1 cellular context compared by ENCODE assay signal in genomic region chrX:96684339-96685204, GRCh38.
A peak's percentile ranks its signal among the peaks of the same experiment; 100 is the strongest.
TF ChIP-seq lines count a peak whose summit lies in the region.

TSS of gene DIAPH2 (plus strand) at chrX:96684842.

TF ChIP-seq in HepG2, 621 proteins besides CTCF, POLR2A, EP300 and RAD21 (continued from another document and continues in another):
- no peak for TF ChIP-seq ZBTB34 (CRISPR knock-in tag; IDR thresholded peaks at IDR 0.05)
- no peak for TF ChIP-seq CAMTA2 (CRISPR knock-in tag; IDR thresholded peaks at IDR 0.05; ENCODE audit: borderline replicate concordance)
- TF ChIP-seq PHF5A (CRISPR knock-in tag; IDR thresholded peaks at IDR 0.05; ENCODE audit: low read depth, unreplicated experiment), result no peak
- no peak for TF ChIP-seq ZBTB37 (CRISPR knock-in tag; IDR thresholded peaks at IDR 0.05)
- no peak for TF ChIP-seq IKZF1 (IDR thresholded peaks at IDR 0.05)
- no peak for TF ChIP-seq FOXK1 (CRISPR knock-in tag; IDR thresholded peaks at IDR 0.05; ENCODE audit: borderline replicate concordance, low read depth)
- TF ChIP-seq GLI4 (CRISPR knock-in tag; IDR thresholded peaks at IDR 0.05; ENCODE audit: borderline replicate concordance), result no peak
- no peak for TF ChIP-seq ZFP62 (CRISPR knock-in tag; IDR thresholded peaks at IDR 0.05)
- no peak for TF ChIP-seq SCMH1 (CRISPR knock-in tag; IDR thresholded peaks at IDR 0.05; ENCODE audit: borderline replicate concordance)
- TF ChIP-seq ZNF484 (CRISPR knock-in tag; IDR thresholded peaks at IDR 0.05; ENCODE audit: borderline replicate concordance, low read depth), result no peak
- TF ChIP-seq ZGPAT (CRISPR knock-in tag; IDR thresholded peaks at IDR 0.05), result peak; percentile 30; the same call in 1 of the 2 replicates
- TF ChIP-seq PAXIP1 (CRISPR knock-in tag; conservative IDR thresholded peaks at IDR 0.05), result no peak
- no peak for TF ChIP-seq IRF1 (CRISPR knock-in tag; IDR thresholded peaks at IDR 0.05; ENCODE audit: low read depth)
- no peak for TF ChIP-seq GTF3A (CRISPR knock-in tag; conservative IDR thresholded peaks at IDR 0.05)
- no peak for TF ChIP-seq ZNF468 (CRISPR knock-in tag; IDR thresholded peaks at IDR 0.05)
- TF ChIP-seq CEBPB (IDR thresholded peaks at IDR 0.05; ENCODE audit: borderline replicate concordance, low read depth, low read length), result no peak
- no peak for TF ChIP-seq U2AF1 (optimal IDR thresholded peaks at IDR 0.05; ENCODE audit: low read depth, low read length)
- TF ChIP-seq ZNF792 (CRISPR knock-in tag; IDR thresholded peaks at IDR 0.05), result 0 out of 2 replicates have a peak, but pooled peaks have one; percentile 32
- TF ChIP-seq BATF2 (CRISPR knock-in tag; IDR thresholded peaks at IDR 0.05), result no peak
- no peak for TF ChIP-seq ZNF20 (CRISPR knock-in tag; IDR thresholded peaks at IDR 0.05)
- no peak for TF ChIP-seq ZNF567 (CRISPR knock-in tag; IDR thresholded peaks at IDR 0.05; ENCODE audit: borderline replicate concordance)
- TF ChIP-seq ZNF362 (CRISPR knock-in tag; IDR thresholded peaks at IDR 0.05; ENCODE audit: borderline replicate concordance), result no peak
- TF ChIP-seq PPARG (CRISPR knock-in tag; conservative IDR thresholded peaks at IDR 0.05), result no peak
- no peak for TF ChIP-seq ZNF768 (CRISPR knock-in tag; IDR thresholded peaks at IDR 0.05)
- no peak for TF ChIP-seq MAFK (conservative IDR thresholded peaks at IDR 0.05 in 1 of 2, IDR thresholded peaks at IDR 0.05 in 1 of 2; ENCODE audit: low read length in 2 of 2)
- TF ChIP-seq MXD4 (CRISPR knock-in tag; IDR thresholded peaks at IDR 0.05), result no peak
- TF ChIP-seq ZNF720 (CRISPR knock-in tag; IDR thresholded peaks at IDR 0.05), result no peak
- no peak for TF ChIP-seq HOXA9 (CRISPR knock-in tag; IDR thresholded peaks at IDR 0.05; ENCODE audit: borderline replicate concordance)
- TF ChIP-seq TERF1 (CRISPR knock-in tag; IDR thresholded peaks at IDR 0.05), result no peak
- TF ChIP-seq BRD4 (CRISPR knock-in tag; IDR thresholded peaks at IDR 0.05), result no peak
- no peak for TF ChIP-seq ZBTB33 (CRISPR knock-in tag; IDR thresholded peaks at IDR 0.05)
- TF ChIP-seq CREB3 (CRISPR knock-in tag; IDR thresholded peaks at IDR 0.05), result no peak
- TF ChIP-seq HOXA7 (CRISPR knock-in tag; IDR thresholded peaks at IDR 0.05), result no peak
- no peak for TF ChIP-seq FLYWCH1 (CRISPR knock-in tag; IDR thresholded peaks at IDR 0.05)
- no peak for TF ChIP-seq TOE1 (CRISPR knock-in tag; IDR thresholded peaks at IDR 0.05)
- TF ChIP-seq PCBP1 (IDR thresholded peaks at IDR 0.05; ENCODE audit: borderline replicate concordance, low read depth, low read length), result no peak
- TF ChIP-seq SETDB1 (CRISPR knock-in tag; IDR thresholded peaks at IDR 0.05; ENCODE audit: borderline replicate concordance), result no peak
- TF ChIP-seq SOX6 (IDR thresholded peaks at IDR 0.05), result no peak
- no peak for TF ChIP-seq SOX6 (CRISPR knock-in tag; IDR thresholded peaks at IDR 0.05)
- TF ChIP-seq MAX (IDR thresholded peaks at IDR 0.05), result peak; percentile 73; the same call in 1 of the 2 replicates
- TF ChIP-seq ELF1 (CRISPR knock-in tag; IDR thresholded peaks at IDR 0.05), result peak; percentile 44; the same call in 1 of the 2 replicates
- no peak for TF ChIP-seq MIER3 (CRISPR knock-in tag; IDR thresholded peaks at IDR 0.05; ENCODE audit: borderline replicate concordance)
- no peak for TF ChIP-seq MED13 (CRISPR knock-in tag; IDR thresholded peaks at IDR 0.05)
- TF ChIP-seq ATRX (CRISPR knock-in tag; IDR thresholded peaks at IDR 0.05; ENCODE audit: borderline replicate concordance), result no peak
- no peak for TF ChIP-seq CREBL2 (CRISPR knock-in tag; IDR thresholded peaks at IDR 0.05; ENCODE audit: borderline replicate concordance)
- TF ChIP-seq SMARCE1 (IDR thresholded peaks at IDR 0.05; ENCODE audit: borderline replicate concordance), result no peak
- TF ChIP-seq TBX2 (CRISPR knock-in tag; IDR thresholded peaks at IDR 0.05; ENCODE audit: borderline replicate concordance), result peak; percentile 3; the same call in 1 of the 2 replicates
- no peak for TF ChIP-seq POLR2AphosphoS2 (IDR thresholded peaks at IDR 0.05; ENCODE audit: low read depth, low read length)
- TF ChIP-seq ZSCAN9 (CRISPR knock-in tag; IDR thresholded peaks at IDR 0.05; ENCODE audit: borderline replicate concordance), result no peak
- peak; percentile 61 for TF ChIP-seq PHF8 (CRISPR knock-in tag; IDR thresholded peaks at IDR 0.05)
- no peak for TF ChIP-seq ETS1 (CRISPR knock-in tag; IDR thresholded peaks at IDR 0.05)
- no peak for TF ChIP-seq ZNF614 (CRISPR knock-in tag; IDR thresholded peaks at IDR 0.05; ENCODE audit: borderline replicate concordance)
- TF ChIP-seq ZMAT3 (CRISPR knock-in tag; conservative IDR thresholded peaks at IDR 0.05), result no peak
- TF ChIP-seq GTF2F1 (IDR thresholded peaks at IDR 0.05; ENCODE audit: low read length), result no peak
